15 cellular contexts compared by ENCODE assay signal in genomic region chr9:113973963-113974413, GRCh38.
DNase-seq lines count a peak whose midpoint lies in the region; ATAC-seq and TF ChIP-seq lines count a peak whose summit lies in the region.
"Had no signal": no experiment of that assay in that cellular context is flagged by ENCODE, and none has a peak within 500 bp of the region (broad histone marks: within the 10 kb centered on the region; RNA-seq: fewer than 3 reads in every experiment).

No MANE protein-coding gene starts in this region.

- WGBS in mesendoderm (ENCODE audit: extremely low coverage, insufficient coverage, low lambda C conversion rate), result no CpG with 5 or more reads among the region's 5 CpGs
- WGBS in endodermal cell (ENCODE audit: insufficient coverage in 1 of 2, insufficient read length in 1 of 2), 2 experiments, result 91 to 92% methylated on average over 5 of the region's 5 CpGs

- no peaks in the 10 kb centered on the region for H3K4me1 Mint-ChIP-seq in endodermal cell
- H3K4me1 Mint-ChIP-seq: activated CD8-positive, alpha-beta memory T cell treated with anti-CD3 and anti-CD28 coated beads, Interleukin-2, amount 10 ng/mL, durations not matched to agents 7 days and 5 days had no signal

- no peaks in the 10 kb centered on the region for H3K27me3 Mint-ChIP-seq in endodermal cell (ENCODE audit: insufficient read depth)
- H3K27me3 Mint-ChIP-seq: activated CD8-positive, alpha-beta memory T cell treated with anti-CD3 and anti-CD28 coated beads, Interleukin-2, amount 10 ng/mL, durations not matched to agents 7 days and 5 days had no signal

- no peak overlapping the region for H3K4me3 Mint-ChIP-seq in endodermal cell
- H3K4me3 Mint-ChIP-seq: activated CD8-positive, alpha-beta memory T cell treated with anti-CD3 and anti-CD28 coated beads, Interleukin-2, amount 10 ng/mL, durations not matched to agents 7 days and 5 days; neural progenitor cell had no signal

- H3K79me1 ChIP-seq in mesendoderm (ENCODE audit: low read length), result peaks cover 2% of the 10 kb centered on the region

- H3K27me3 ChIP-seq in breast epithelium, result no peaks in the 10 kb centered on the region
- H3K27me3 ChIP-seq in ascending aorta, result no peaks in the 10 kb centered on the region
- no peaks in the 10 kb centered on the region for H3K27me3 ChIP-seq in mesendoderm (ENCODE audit: insufficient read depth, low read length, poor library complexity)
- H3K27me3 ChIP-seq in upper lobe of right lung, result no peaks in the 10 kb centered on the region
- no peaks in the 10 kb centered on the region for H3K27me3 ChIP-seq in endodermal cell (ENCODE audit: control insufficient read depth, insufficient read depth, low read length, poor library complexity, severe bottlenecking)
- H3K27me3 ChIP-seq: heart right ventricle, neural progenitor cell had no signal

- intact Hi-C loops in breast epithelium (cut with DNase I; ENCODE audit: low total_unique reads), result no loop called here
- intact Hi-C loops in ascending aorta (cut with DNase I), result no loop called here
- intact Hi-C loops in upper lobe of right lung (cut with DNase I), result no loop called here

- H3K56ac ChIP-seq in mesendoderm (ENCODE audit: low read length), result no peak overlapping the region

- H3K9ac ChIP-seq in mesendoderm (ENCODE audit: low read length) (no peak overlapping the region), endodermal cell (ENCODE audit: extremely low read depth, low read length, poor library complexity, severe bottlenecking) (no peak overlapping the region)
- H3K9ac ChIP-seq: neural progenitor cell had no signal

- ATAC-seq in upper lobe of right lung (peak; percentile 78), GM21423 (IDR thresholded peaks at IDR 0.05; ENCODE audit: unreplicated experiment) (no peak), GM21390 (IDR thresholded peaks at IDR 0.05; ENCODE audit: unreplicated experiment) (no peak)
- ATAC-seq: activated CD8-positive, alpha-beta memory T cell treated with anti-CD3 and anti-CD28 coated beads, Interleukin-2, amount 10 ng/mL, durations not matched to agents 7 days and 5 days; heart right ventricle; left ventricle myocardium superior had no signal

- in situ Hi-C loops in T47D (cut with HindIII; ENCODE audit: low pct_unique_long_range_greater_than_20kb, low sequenced_read_pairs), result no loop called here

- no peak overlapping the region for H2AK5ac ChIP-seq in mesendoderm (ENCODE audit: low read length)

- H3K36me3 Mint-ChIP-seq in endodermal cell (ENCODE audit: low read depth), result peaks cover 34% of the 10 kb centered on the region
- H3K36me3 Mint-ChIP-seq: activated CD8-positive, alpha-beta memory T cell treated with anti-CD3 and anti-CD28 coated beads, Interleukin-2, amount 10 ng/mL, durations not matched to agents 7 days and 5 days had no signal

- H3K9me3 Mint-ChIP-seq in endodermal cell, result peaks cover 16% of the 10 kb centered on the region

- no peak overlapping the region for H3K27ac Mint-ChIP-seq in endodermal cell
- H3K27ac Mint-ChIP-seq: activated CD8-positive, alpha-beta memory T cell treated with anti-CD3 and anti-CD28 coated beads, Interleukin-2, amount 10 ng/mL, durations not matched to agents 7 days and 5 days; neural progenitor cell had no signal

- H3K79me2 ChIP-seq in mesendoderm (ENCODE audit: control insufficient read depth, insufficient read depth, low read length), result no peaks in the 10 kb centered on the region

- no peak overlapping the region for H2BK5ac ChIP-seq in mesendoderm (ENCODE audit: low read length)

- no peak overlapping the region for H4K5ac ChIP-seq in mesendoderm (ENCODE audit: low read length)

- H2BK120ac ChIP-seq in mesendoderm (ENCODE audit: low read depth, low read length), result no peak overlapping the region

- no peak overlapping the region for H2BK15ac ChIP-seq in mesendoderm (replicated peaks; ENCODE audit: low read depth)

- H3K4me1 ChIP-seq in breast epithelium (no peaks in the 10 kb centered on the region), ascending aorta (peaks cover 0 to 21% of the 10 kb centered on the region in 2 donors), mesendoderm (ENCODE audit: control insufficient read depth, low read depth, low read length) (no peaks in the 10 kb centered on the region), upper lobe of right lung (no peaks in the 10 kb centered on the region), endodermal cell (ENCODE audit: control insufficient read depth, insufficient read depth, low read length) (no peaks in the 10 kb centered on the region)
- H3K4me1 ChIP-seq: neural progenitor cell had no signal

- no peaks in the 10 kb centered on the region for H3K9me3 ChIP-seq in breast epithelium
- no peaks in the 10 kb centered on the region for H3K9me3 ChIP-seq in ascending aorta
- H3K9me3 ChIP-seq in upper lobe of right lung, result no peaks in the 10 kb centered on the region
- peaks cover 6% of the 10 kb centered on the region for H3K9me3 ChIP-seq in endodermal cell (ENCODE audit: control insufficient read depth, low read length)

- no peak overlapping the region for H3K4me2 ChIP-seq in mesendoderm (ENCODE audit: low read length)
- H3K4me2 ChIP-seq: neural progenitor cell, smooth muscle cell had no signal

- H3K27ac ChIP-seq in breast epithelium, result no peak overlapping the region
- peak overlapping the region; percentile 6 to 17 for H3K27ac ChIP-seq in ascending aorta
- H3K27ac ChIP-seq in mesendoderm (ENCODE audit: low read depth, low read length), result no peak overlapping the region
- no peak overlapping the region for H3K27ac ChIP-seq in upper lobe of right lung
- no peak overlapping the region for H3K27ac ChIP-seq in endodermal cell (ENCODE audit: low read depth, low read length)
- H3K27ac ChIP-seq: heart right ventricle, neural progenitor cell had no signal

- no peak overlapping the region for H3K18ac ChIP-seq in mesendoderm (ENCODE audit: low read length)

- no peak for TF ChIP-seq POLR2A in breast epithelium (IDR thresholded peaks at IDR 0.05)

- no peak overlapping the region for H4K8ac ChIP-seq in mesendoderm (ENCODE audit: low read depth, low read length)

- H3K4ac ChIP-seq in mesendoderm (ENCODE audit: low read depth, low read length), result no peak overlapping the region

- DNase-seq in T47D (ENCODE audit: low read depth in 1 of 2, low spot score in 1 of 2), result peak; percentile 61 to 67
- no peak for DNase-seq in breast epithelium (ENCODE audit: low spot score in 2 of 2)
- DNase-seq in ascending aorta (ENCODE audit: low spot score in 2 of 2), result no peak
- DNase-seq in mesendoderm, result peak; percentile 33
- no peak for DNase-seq in upper lobe of right lung
- no peak for DNase-seq in endodermal cell
- DNase-seq: activated CD8-positive, alpha-beta memory T cell treated with anti-CD3 and anti-CD28 coated beads, Interleukin-2, amount 10 ng/mL, durations not matched to agents 7 days and 5 days; central memory CD4-positive, alpha-beta T cell; heart right ventricle; left ventricle myocardium superior; OCI-M1 had no signal

- no peak overlapping the region for H3K23ac ChIP-seq in mesendoderm (ENCODE audit: low read length)

- no peak overlapping the region for H3K4me3 ChIP-seq in breast epithelium
- H3K4me3 ChIP-seq in ascending aorta, result no peak overlapping the region
- no peak overlapping the region for H3K4me3 ChIP-seq in mesendoderm (ENCODE audit: low read length)
- no peak overlapping the region for H3K4me3 ChIP-seq in upper lobe of right lung
- no peak overlapping the region for H3K4me3 ChIP-seq in endodermal cell (ENCODE audit: low read length)
- H3K4me3 ChIP-seq: heart right ventricle, neural progenitor cell, smooth muscle cell had no signal

- no peak for TF ChIP-seq CTCF in breast epithelium (IDR thresholded peaks at IDR 0.05)
- TF ChIP-seq CTCF in ascending aorta (IDR thresholded peaks at IDR 0.05), result no peak
- TF ChIP-seq CTCF in upper lobe of right lung (IDR thresholded peaks at IDR 0.05), result no peak
- no peak for TF ChIP-seq CTCF in endodermal cell (conservative IDR thresholded peaks at IDR 0.05)

- H3K36me3 ChIP-seq in breast epithelium (no peaks in the 10 kb centered on the region), ascending aorta (peaks cover 0 to 6% of the 10 kb centered on the region in 2 donors), mesendoderm (ENCODE audit: control insufficient read depth, insufficient read depth, low read length) (no peaks in the 10 kb centered on the region), upper lobe of right lung (no peaks in the 10 kb centered on the region), endodermal cell (ENCODE audit: control insufficient read depth, insufficient read depth, low read length) (peaks cover 24% of the 10 kb centered on the region)
- H3K36me3 ChIP-seq: neural progenitor cell had no signal

Comparison
In these comparisons a context has a peak if more than half of its experiments do, and no peak if none do; other contexts are left out.
1. DNase-seq: peak in T47D (2 of 2) and mesendoderm (single experiment); none in breast epithelium (0 of 2), ascending aorta (0 of 2), upper lobe of right lung (single experiment) and endodermal cell (single experiment).
2. H3K27ac ChIP-seq: peak in ascending aorta (2 of 2); none in breast epithelium (0 of 2), mesendoderm (single experiment), upper lobe of right lung (single experiment) and endodermal cell (single experiment).